ENCODE assay signal across 9 cellular contexts in the genomic region with DNA sequence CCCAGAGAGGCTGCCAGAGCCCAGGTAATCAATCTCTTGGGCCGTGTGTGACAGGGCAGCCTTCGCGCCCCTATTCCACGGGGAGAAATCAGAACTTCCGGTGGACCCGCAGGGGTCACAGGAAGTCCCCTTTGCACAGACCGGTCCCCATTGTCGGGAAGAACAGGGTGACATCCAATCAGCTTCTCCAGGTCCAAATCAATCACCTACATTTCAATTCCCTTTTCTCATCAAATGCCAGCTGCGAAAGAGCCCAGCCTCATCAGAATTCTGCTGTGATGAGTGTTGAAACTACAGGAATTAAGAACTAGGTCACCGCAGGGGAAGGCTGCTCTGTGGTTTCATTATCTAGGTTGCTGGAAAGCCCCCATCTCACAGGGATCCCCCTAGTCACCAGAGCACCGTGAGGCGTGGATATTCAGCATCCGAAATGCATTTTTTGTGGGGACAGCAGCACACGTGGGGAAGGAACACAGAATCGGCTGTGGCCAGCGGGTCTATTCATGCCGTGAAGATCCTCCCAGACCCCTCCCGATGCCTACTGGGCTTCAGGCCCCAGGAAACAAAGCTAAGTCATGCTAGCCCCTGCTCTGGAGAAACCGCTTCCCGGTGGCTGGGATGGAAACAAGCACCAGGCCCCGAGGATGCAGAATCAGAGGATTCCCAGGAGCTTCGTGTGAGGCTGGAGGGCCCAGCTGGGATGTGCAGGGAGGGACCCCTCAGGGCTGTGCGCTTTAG.
DNase-seq lines count a peak whose midpoint lies in the region; TF ChIP-seq lines count a peak whose summit lies in the region.
"Had no signal": no experiment of that assay in that cellular context is flagged by ENCODE, and none has a peak within 500 bp of the region (broad histone marks: within the 10 kb centered on the region; RNA-seq: fewer than 3 reads in every experiment).

No MANE protein-coding gene starts in this region.

- no peak overlapping the region for H2BK5ac ChIP-seq in H9 (ENCODE audit: insufficient read length, low read length)

- H3K14ac ChIP-seq in H9 (ENCODE audit: insufficient read depth, low read length): peak overlapping the region; percentile 59; the same call in 1 of the 2 replicates

- no peak overlapping the region for H3K4ac ChIP-seq in H9 (ENCODE audit: low read depth, low read length)

- H3K79me1 ChIP-seq in H9 (ENCODE audit: insufficient read depth, low read depth, low read length, poor library complexity, severe bottlenecking): no peaks in the 10 kb centered on the region

- H4K91ac ChIP-seq in H9 (ENCODE audit: insufficient read length, low read depth, low read length): no peak overlapping the region

- H4K5ac ChIP-seq in H9 (ENCODE audit: insufficient read length, low read depth, low read length): no peak overlapping the region

- H2BK15ac ChIP-seq in H9 (ENCODE audit: low read depth, low read length): no peak overlapping the region

- H2AK5ac ChIP-seq in H9 (ENCODE audit: insufficient read length, low read length): no peak overlapping the region

- H3K18ac ChIP-seq in H9 (ENCODE audit: insufficient read length, low read depth, low read length): no peak overlapping the region

- no peaks in the 10 kb centered on the region; a peak in 1 of 7 replicates for H3K36me3 Mint-ChIP-seq in H9 (ENCODE audit: insufficient read depth in 1 of 3, low read depth in 3 of 3)

- no peaks in the 10 kb centered on the region; the same call in none of the 2 replicates for H3K27me3 Mint-ChIP-seq in H9 (ENCODE audit: low read depth)

- H3K27me3 ChIP-seq in H9 (ENCODE audit: insufficient read depth, low read length): no peaks in the 10 kb centered on the region
- H3K27me3 ChIP-seq: heart right ventricle had no signal

- H3K23me2 ChIP-seq in H9 (ENCODE audit: insufficient read length, low read depth, low read length, poor library complexity, severe bottlenecking): no peaks in the 10 kb centered on the region

- no peak overlapping the region for H4K8ac ChIP-seq in H9 (replicated peaks; ENCODE audit: insufficient read length, low read depth, low read length)

- H3K27ac Mint-ChIP-seq in H9: no peak overlapping the region

- no peak overlapping the region for H3K4me3 Mint-ChIP-seq in H9

- TF ChIP-seq CTCF in GM13977 (IDR thresholded peaks at IDR 0.05; ENCODE audit: extremely low read depth, insufficient read depth, missing control alignments) (no peak), H9 (conservative IDR thresholded peaks at IDR 0.05) (no peak)

- no peak overlapping the region for H2BK120ac ChIP-seq in H9 (ENCODE audit: low read depth, low read length, poor library complexity, severe bottlenecking)

- no peak overlapping the region for H3K9ac ChIP-seq in H9 (ENCODE audit: extremely low read depth, insufficient read length, low read length)

- WGBS in H9 (ENCODE audit: extremely low coverage, insufficient read length, low lambda C conversion rate): no CpG with 5 or more reads among the region's 23 CpGs

- peaks cover 10 to 16% of the 10 kb centered on the region in 2 experiments for H3K4me1 Mint-ChIP-seq in H9

- no peak overlapping the region for H2BK12ac ChIP-seq in H9 (ENCODE audit: insufficient read length, low read depth, low read length)

- H3K56ac ChIP-seq in H9 (ENCODE audit: insufficient read length, low read depth, low read length): no peak overlapping the region

- no peaks in the 10 kb centered on the region; the same call in 1 of the 2 replicates for H3K4me1 ChIP-seq in H9 (ENCODE audit: insufficient read depth, low read length)

- in situ Hi-C loops in GM13977 (cut with MboI; ENCODE audit: low pct_unique_long_range_greater_than_20kb, low sequenced_read_pairs, unreplicated experiment): no loop called here

- DNase-seq in GM13977 (ENCODE audit: low spot score): peak; percentile 81
- DNase-seq in H9: no peak
- DNase-seq in T-helper 22 cell (ENCODE audit: low read depth): peak; percentile 79
- DNase-seq in caudate nucleus (lab: John Stamatoyannopoulos, UW): peak in 25 of 61 donors; percentile 9 to 67 (median 37)
- DNase-seq in stimulated activated CD4-positive, alpha-beta T cell treated with anti-CD3 and anti-CD28 coated beads, Interleukin-15, amount 100 ng/mL, for 1 hour (ENCODE audit: low read depth in 1 of 2, low spot score in 1 of 2): peak; percentile 27 to 36
- DNase-seq in DMS79 treated with DMSO at 0.1 percent for 48 hours (lab: John Stamatoyannopoulos, UW): no peak
- no peak for DNase-seq in SK-N-DZ (ENCODE audit: low spot score)
- DNase-seq in DMS 273 treated with DMSO at 0.1 percent for 48 hours (lab: John Stamatoyannopoulos, UW): no peak
- DNase-seq: heart right ventricle had no signal

- H2BK20ac ChIP-seq in H9 (ENCODE audit: low read depth, low read length, poor library complexity, severe bottlenecking): no peak overlapping the region

- H4K20me1 ChIP-seq in H9 (ENCODE audit: control insufficient read depth, insufficient read depth, insufficient read length): no peaks in the 10 kb centered on the region

- H3T11ph ChIP-seq in H9 (ENCODE audit: low read length): no peak overlapping the region

- no peaks in the 10 kb centered on the region for H3K9me3 ChIP-seq in H9 (ENCODE audit: control insufficient read depth, low read depth, low read length)
- H3K9me3 ChIP-seq: heart right ventricle had no signal

- no peak overlapping the region for H3K23ac ChIP-seq in H9 (ENCODE audit: insufficient read length, low read depth, low read length)

- no peak overlapping the region for H2AFZ ChIP-seq in H9 (ENCODE audit: low read length)

- no peaks in the 10 kb centered on the region for H3K79me2 ChIP-seq in H9 (ENCODE audit: insufficient read depth, low read length)

- H3K27ac ChIP-seq in H9 (ENCODE audit: insufficient read length, low read depth, low read length): no peak overlapping the region
- peak overlapping the region; percentile 37 for H3K27ac ChIP-seq in caudate nucleus (ENCODE audit: low read depth, low read length)

- no peaks in the 10 kb centered on the region for H3K9me3 Mint-ChIP-seq in H9

- no peak overlapping the region for H3K4me2 ChIP-seq in H9 (ENCODE audit: insufficient read depth, insufficient read length, low read length)

Comparison
In these comparisons a context has a peak if more than half of its experiments do, and no peak if none do; other contexts are left out.
1. DNase-seq: peak in GM13977 (single experiment), T-helper 22 cell (single experiment) and stimulated activated CD4-positive, alpha-beta T cell treated with anti-CD3 and anti-CD28 coated beads, Interleukin-15, amount 100 ng/mL, for 1 hour (2 of 2); none in H9 (single experiment), DMS79 treated with DMSO at 0.1 percent for 48 hours (single experiment), SK-N-DZ (single experiment) and DMS 273 treated with DMSO at 0.1 percent for 48 hours (single experiment).